Comparison of ENCODE assay signal across 12 cellular contexts in the genomic region with DNA sequence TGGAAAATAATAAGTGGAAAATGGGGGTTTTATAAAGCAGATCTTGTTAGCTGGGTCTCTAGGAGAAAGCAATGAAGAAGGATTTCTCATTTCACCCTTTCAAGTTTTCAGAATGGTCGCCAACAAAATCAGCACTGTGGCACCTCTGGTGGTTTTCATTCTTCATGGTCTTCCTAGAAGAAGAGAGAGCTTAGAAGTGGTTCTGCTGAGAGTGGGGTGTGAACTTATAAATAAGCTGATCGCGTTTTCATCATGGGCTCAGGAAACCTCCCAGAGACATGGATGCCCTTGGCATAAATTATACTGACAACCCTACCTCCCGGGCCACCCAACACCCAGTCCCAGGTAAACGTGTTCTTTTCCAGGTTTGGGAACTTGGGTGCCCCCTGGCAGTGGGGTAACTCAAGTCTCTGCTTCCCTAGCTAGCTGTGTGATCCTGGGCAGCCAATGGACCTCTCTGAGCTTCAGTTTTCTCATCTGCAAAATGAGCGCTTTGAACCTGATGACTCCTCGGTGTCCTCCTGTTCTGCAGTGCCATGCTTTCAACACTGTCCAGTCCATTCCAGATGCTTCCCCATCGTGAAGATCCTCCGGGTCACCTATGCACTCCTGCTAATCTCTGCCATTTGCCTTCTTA.
DNase-seq lines count a peak whose midpoint lies in the region; ATAC-seq and TF ChIP-seq lines count a peak whose summit lies in the region.
"Had no signal": no experiment of that assay in that cellular context is flagged by ENCODE, and none has a peak within 500 bp of the region (broad histone marks: within the 10 kb centered on the region; RNA-seq: fewer than 3 reads in every experiment).

No MANE protein-coding gene starts in this region.

- no peak overlapping the region for H3K27ac Mint-ChIP-seq in progenitor cell of endocrine pancreas

- no peaks in the 10 kb centered on the region for H4K20me1 ChIP-seq in SK-N-SH (ENCODE audit: insufficient read depth)

- peak overlapping the region; percentile 92 for H3K4me2 ChIP-seq in SK-N-SH

- DNase-seq in SK-N-SH = no peak
- DNase-seq in KG1 (lab: John Stamatoyannopoulos, UW) = peak; percentile 26
- DNase-seq in effector memory CD4-positive, alpha-beta T cell = no peak
- DNase-seq in progenitor cell of endocrine pancreas (ENCODE audit: low spot score, unreplicated experiment) = no peak
- no peak for DNase-seq in NCI-H748 (lab: John Stamatoyannopoulos, UW; ENCODE audit: unreplicated experiment)
- DNase-seq in cerebellar cortex (ENCODE audit: low spot score) = no peak
- DNase-seq in NCI-H187 treated with DMSO at 0.1 percent for 48 hours (lab: John Stamatoyannopoulos, UW) = no peak
- DNase-seq: aorta, Right ventricle myocardium superior had no signal

- peaks cover 43% of the 10 kb centered on the region; the same call in 1 of the 2 replicates for H3K27me3 ChIP-seq in SK-N-SH (ENCODE audit: insufficient read depth)
- no peaks in the 10 kb centered on the region for H3K27me3 ChIP-seq in effector memory CD4-positive, alpha-beta T cell (replicated peaks; ENCODE audit: control insufficient read depth, insufficient read depth, low read length, poor library complexity, severe bottlenecking)
- H3K27me3 ChIP-seq: testis had no signal

- no peak for TF ChIP-seq RAD21 in SK-N-SH (IDR thresholded peaks at IDR 0.05; ENCODE audit: low read length)

- no peaks in the 10 kb centered on the region for H3K79me2 ChIP-seq in SK-N-SH (ENCODE audit: insufficient read depth)

- 69% methylated on average over 9 of the region's 9 CpGs for WGBS in SK-N-SH (ENCODE audit: low lambda C conversion rate)

- no peaks in the 10 kb centered on the region for H3K36me3 ChIP-seq in SK-N-SH (replicated peaks in 1 of 2; ENCODE audit: control insufficient read depth in 1 of 2, insufficient read depth in 2 of 2, low read length in 1 of 2)
- no peaks in the 10 kb centered on the region for H3K36me3 ChIP-seq in effector memory CD4-positive, alpha-beta T cell (ENCODE audit: control insufficient read depth, insufficient read depth, low read length)

- H3K9me2 ChIP-seq in SK-N-SH = no peaks in the 10 kb centered on the region

- no peaks in the 10 kb centered on the region for H3F3A ChIP-seq in SK-N-SH (replicated peaks; ENCODE audit: insufficient read depth)

- no peak for ATAC-seq in SK-N-SH treated with all-trans-retinoic acid at 6 μM for 48 hours

- H3K9me3 ChIP-seq in SK-N-SH = no peaks in the 10 kb centered on the region
- H3K9me3 ChIP-seq in effector memory CD4-positive, alpha-beta T cell (ENCODE audit: control insufficient read depth, low read length) = no peaks in the 10 kb centered on the region
- H3K9me3 ChIP-seq: testis had no signal

- H3K4me1 Mint-ChIP-seq in progenitor cell of endocrine pancreas (ENCODE audit: low read depth) = peaks cover 3% of the 10 kb centered on the region

- POLR2A ChIA-PET in SK-N-SH (lab: Yijun Ruan, JAX) = interaction anchor here (0.6 kb wide), 1 partner anchor 28 kb away, joined by 3 read pairs; no protein-coding TSS in a partner anchor

- H3K27ac ChIP-seq in SK-N-SH (ENCODE audit: low read depth in 2 of 2, low read length in 1 of 2) = no peak overlapping the region
- H3K27ac ChIP-seq in effector memory CD4-positive, alpha-beta T cell (ENCODE audit: insufficient read depth, low read length, poor library complexity, severe bottlenecking) = no peak overlapping the region
- H3K27ac ChIP-seq: 22Rv1, testis had no signal

- TF ChIP-seq CTCF in SK-N-SH (IDR thresholded peaks at IDR 0.05) (no peak), progenitor cell of endocrine pancreas (IDR thresholded peaks at IDR 0.05; ENCODE audit: unreplicated experiment) (no peak)

- CTCF ChIA-PET in SK-N-SH (lab: Yijun Ruan, JAX) = interaction anchor here (0.8 to 7.8 kb wide), 12 partner anchors 13 to 255 kb away, joined by 3 to 50 read pairs (median 4); no protein-coding TSS in a partner anchor

- H3K9me3 Mint-ChIP-seq in progenitor cell of endocrine pancreas (ENCODE audit: low read depth) = no peaks in the 10 kb centered on the region

- H3K27me3 Mint-ChIP-seq in progenitor cell of endocrine pancreas = peaks cover 88% of the 10 kb centered on the region

- peak overlapping the region; percentile 53 to 71 for H3K4me3 ChIP-seq in SK-N-SH (ENCODE audit: low read depth in 2 of 2, low read length in 1 of 2)
- H3K4me3 ChIP-seq in effector memory CD4-positive, alpha-beta T cell (ENCODE audit: insufficient read depth, low read depth, low read length, poor library complexity, severe bottlenecking) = peak overlapping the region; percentile 44

- no peaks in the 10 kb centered on the region for H3K36me3 Mint-ChIP-seq in progenitor cell of endocrine pancreas (ENCODE audit: insufficient read depth)

- H3K4me3 Mint-ChIP-seq in progenitor cell of endocrine pancreas (ENCODE audit: low read depth) = peak overlapping the region; percentile 78

- peak overlapping the region; percentile 31; the same call in 1 of the 2 replicates for H3K9ac ChIP-seq in SK-N-SH

- peaks cover 0 to 10% of the 10 kb centered on the region in 2 experiments; a peak in 1 of 4 replicates for H3K4me1 ChIP-seq in SK-N-SH (ENCODE audit: control insufficient read depth in 1 of 2, insufficient read depth in 2 of 2, low read depth in 1 of 2, low read length in 1 of 2)
- H3K4me1 ChIP-seq in effector memory CD4-positive, alpha-beta T cell (ENCODE audit: control insufficient read depth, insufficient read depth, low read length, poor library complexity, severe bottlenecking) = no peaks in the 10 kb centered on the region
- H3K4me1 ChIP-seq: testis had no signal

- H2AFZ ChIP-seq in SK-N-SH (ENCODE audit: low read depth) = peak overlapping the region; percentile 97

- TF ChIP-seq EP300 in SK-N-SH (IDR thresholded peaks at IDR 0.05; ENCODE audit: borderline replicate concordance in 1 of 2, low read depth in 1 of 2, low read length in 1 of 2) = no peak

TF ChIP-seq in SK-N-SH, 30 proteins besides CTCF, POLR2A, EP300 and RAD21 (continues in another document):
- TF ChIP-seq, protein P1, sequence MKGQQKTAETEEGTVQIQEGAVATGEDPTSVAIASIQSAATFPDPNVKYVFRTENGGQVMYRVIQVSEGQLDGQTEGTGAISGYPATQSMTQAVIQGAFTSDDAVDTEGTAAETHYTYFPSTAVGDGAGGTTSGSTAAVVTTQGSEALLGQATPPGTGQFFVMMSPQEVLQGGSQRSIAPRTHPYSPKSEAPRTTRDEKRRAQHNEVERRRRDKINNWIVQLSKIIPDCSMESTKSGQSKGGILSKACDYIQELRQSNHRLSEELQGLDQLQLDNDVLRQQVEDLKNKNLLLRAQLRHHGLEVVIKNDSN (IDR thresholded peaks at IDR 0.05; ENCODE audit: borderline replicate concordance, low read depth) = no peak
- TF ChIP-seq, protein P2, sequence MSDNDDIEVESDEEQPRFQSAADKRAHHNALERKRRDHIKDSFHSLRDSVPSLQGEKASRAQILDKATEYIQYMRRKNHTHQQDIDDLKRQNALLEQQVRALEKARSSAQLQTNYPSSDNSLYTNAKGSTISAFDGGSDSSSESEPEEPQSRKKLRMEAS (IDR thresholded peaks at IDR 0.05; ENCODE audit: low read depth) = no peak
- TF ChIP-seq, protein P3, sequence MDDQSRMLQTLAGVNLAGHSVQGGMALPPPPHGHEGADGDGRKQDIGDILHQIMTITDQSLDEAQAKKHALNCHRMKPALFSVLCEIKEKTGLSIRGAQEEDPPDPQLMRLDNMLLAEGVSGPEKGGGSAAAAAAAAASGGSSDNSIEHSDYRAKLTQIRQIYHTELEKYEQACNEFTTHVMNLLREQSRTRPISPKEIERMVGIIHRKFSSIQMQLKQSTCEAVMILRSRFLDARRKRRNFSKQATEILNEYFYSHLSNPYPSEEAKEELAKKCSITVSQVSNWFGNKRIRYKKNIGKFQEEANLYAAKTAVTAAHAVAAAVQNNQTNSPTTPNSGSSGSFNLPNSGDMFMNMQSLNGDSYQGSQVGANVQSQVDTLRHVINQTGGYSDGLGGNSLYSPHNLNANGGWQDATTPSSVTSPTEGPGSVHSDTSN (IDR thresholded peaks at IDR 0.05) = no peak
- no peak for TF ChIP-seq SIN3A (IDR thresholded peaks at IDR 0.05; ENCODE audit: borderline replicate concordance, low read depth, low read length)
- no peak for TF ChIP-seq RCOR1 (IDR thresholded peaks at IDR 0.05; ENCODE audit: low read length)
- TF ChIP-seq TAF1 (IDR thresholded peaks at IDR 0.05; ENCODE audit: borderline replicate concordance, low read depth, low read length) = no peak
- no peak for TF ChIP-seq YY1 (IDR thresholded peaks at IDR 0.05; ENCODE audit: low read depth)
- TF ChIP-seq NRF1 (IDR thresholded peaks at IDR 0.05; ENCODE audit: low read depth, low read length) = no peak
- no peak for TF ChIP-seq TCF12 (IDR thresholded peaks at IDR 0.05)

TF ChIP-seq in SK-N-SH treated with all-trans-retinoic acid at 6 μM for 48 hours, 23 proteins besides CTCF, POLR2A, EP300 and RAD21:
- TF ChIP-seq, protein P4, sequence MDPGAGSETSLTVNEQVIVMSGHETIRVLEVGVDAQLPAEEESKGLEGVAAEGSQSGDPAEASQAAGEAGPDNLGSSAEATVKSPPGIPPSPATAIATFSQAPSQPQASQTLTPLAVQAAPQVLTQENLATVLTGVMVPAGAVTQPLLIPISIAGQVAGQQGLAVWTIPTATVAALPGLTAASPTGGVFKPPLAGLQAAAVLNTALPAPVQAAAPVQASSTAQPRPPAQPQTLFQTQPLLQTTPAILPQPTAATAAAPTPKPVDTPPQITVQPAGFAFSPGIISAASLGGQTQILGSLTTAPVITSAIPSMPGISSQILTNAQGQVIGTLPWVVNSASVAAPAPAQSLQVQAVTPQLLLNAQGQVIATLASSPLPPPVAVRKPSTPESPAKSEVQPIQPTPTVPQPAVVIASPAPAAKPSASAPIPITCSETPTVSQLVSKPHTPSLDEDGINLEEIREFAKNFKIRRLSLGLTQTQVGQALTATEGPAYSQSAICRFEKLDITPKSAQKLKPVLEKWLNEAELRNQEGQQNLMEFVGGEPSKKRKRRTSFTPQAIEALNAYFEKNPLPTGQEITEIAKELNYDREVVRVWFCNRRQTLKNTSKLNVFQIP (CRISPR knock-in tag; IDR thresholded peaks at IDR 0.05; ENCODE audit: borderline replicate concordance, low read depth) = no peak
- TF ChIP-seq RARB (CRISPR knock-in tag; IDR thresholded peaks at IDR 0.05) = no peak
